10 cellular contexts compared by ENCODE assay signal in the genomic region with DNA sequence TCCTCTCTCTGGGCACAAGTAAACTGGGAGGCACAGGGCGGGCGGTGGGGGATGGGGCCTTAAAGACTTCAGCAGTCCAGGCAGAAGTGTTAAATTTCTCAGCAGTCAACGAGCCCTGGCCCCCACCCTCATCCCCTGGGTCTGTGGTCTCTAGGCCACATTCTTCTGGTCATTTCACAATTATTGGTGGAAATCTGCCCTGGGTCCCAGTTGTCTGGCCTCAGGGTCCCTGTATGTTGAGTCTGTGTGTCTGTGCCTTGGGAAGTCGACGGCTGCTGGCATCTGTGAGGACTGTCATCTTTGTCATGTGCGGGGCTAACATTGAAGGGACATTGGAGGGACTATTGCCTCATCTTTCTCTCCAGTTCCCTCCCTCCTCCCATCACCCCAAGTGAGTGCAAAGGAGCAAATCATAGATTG. TPM values are rescaled to one million over a fixed set of nuclear protein-coding genes. Genes with fewer than 3 reads are reported as not detected.
A peak's percentile ranks its signal among the peaks of the same experiment; 100 is the strongest.
DNase-seq lines count a peak whose midpoint lies in the region; ATAC-seq and TF ChIP-seq lines count a peak whose summit lies in the region.
"Had no signal": no experiment of that assay in that cellular context is flagged by ENCODE, and none has a peak within 500 bp of the region (broad histone marks: within the 10 kb centered on the region; RNA-seq: fewer than 3 reads in every experiment).

No MANE protein-coding gene starts in this region.

- peaks cover 24% of the 10 kb centered on the region for H3K27me3 Mint-ChIP-seq in activated CD4-positive, alpha-beta T cell treated with anti-CD3 and anti-CD28 coated beads for 36 hours
- H3K27me3 Mint-ChIP-seq in activated T-helper 2 cell treated with anti-CD3 and anti-CD28 coated beads, Interferon-gamma antibody, Interleukin-2, Interleukin-4, amounts not matched to agents 10 μg/mL and 5 μg/mL and 100 μg/mL, durations not matched to agents 14 hours and 24 hours and 36 hours (ENCODE audit: low read depth) = peaks cover 44% of the 10 kb centered on the region

- peak overlapping the region in 4 of 5 donors; percentile 71 to 85 (median 73) for H3K27ac ChIP-seq in stomach
- H3K27ac ChIP-seq: VCaP had no signal

- H3K27me3 ChIP-seq in stomach = peaks cover 0 to 55% (median 35%) of the 10 kb centered on the region in 3 donors

- TF ChIP-seq EP300 in stomach (IDR thresholded peaks at IDR 0.05) = no peak

- TF ChIP-seq POLR2A in stomach (IDR thresholded peaks at IDR 0.05) = no peak

- no peak for TF ChIP-seq CTCF in stomach (IDR thresholded peaks at IDR 0.05)

- H3K4me1 ChIP-seq in stomach = peaks cover 15 to 56% (median 40%) of the 10 kb centered on the region in 4 donors

- POLR2A ChIA-PET in activated CD4-positive, alpha-beta T cell treated with anti-CD3 and anti-CD28 coated beads for 36 hours (lab: Charles Lee) = no interaction called here

- WGBS in stomach, 5 donors = 49 to 67% (median 59%) methylated on average over 6 of the region's 6 CpGs

- no peaks in the 10 kb centered on the region for H3K36me3 ChIP-seq in stomach

- H3K4me3 Mint-ChIP-seq in activated CD4-positive, alpha-beta T cell treated with anti-CD3 and anti-CD28 coated beads for 36 hours = peak overlapping the region; percentile 74
- H3K4me3 Mint-ChIP-seq in activated T-helper 2 cell treated with anti-CD3 and anti-CD28 coated beads, Interferon-gamma antibody, Interleukin-2, Interleukin-4, amounts not matched to agents 10 μg/mL and 5 μg/mL and 100 μg/mL, durations not matched to agents 14 hours and 24 hours and 36 hours (ENCODE audit: low read depth) = peak overlapping the region; percentile 77

- H3K36me3 Mint-ChIP-seq in activated CD4-positive, alpha-beta T cell treated with anti-CD3 and anti-CD28 coated beads for 36 hours (ENCODE audit: low read depth) = no peaks in the 10 kb centered on the region
- H3K36me3 Mint-ChIP-seq in activated T-helper 2 cell treated with anti-CD3 and anti-CD28 coated beads, Interferon-gamma antibody, Interleukin-2, Interleukin-4, amounts not matched to agents 10 μg/mL and 5 μg/mL and 100 μg/mL, durations not matched to agents 14 hours and 24 hours and 36 hours (ENCODE audit: low read depth) = no peaks in the 10 kb centered on the region

- no peaks in the 10 kb centered on the region for H3K9me3 Mint-ChIP-seq in activated CD4-positive, alpha-beta T cell treated with anti-CD3 and anti-CD28 coated beads for 36 hours (ENCODE audit: low read depth)
- H3K9me3 Mint-ChIP-seq in activated T-helper 2 cell treated with anti-CD3 and anti-CD28 coated beads, Interferon-gamma antibody, Interleukin-2, Interleukin-4, amounts not matched to agents 10 μg/mL and 5 μg/mL and 100 μg/mL, durations not matched to agents 14 hours and 24 hours and 36 hours = no peaks in the 10 kb centered on the region

- intact Hi-C loops in activated CD4-positive, alpha-beta T cell treated with anti-CD3 and anti-CD28 coated beads for 36 hours (cut with DNase I, micrococcal nuclease) = loop anchor here (1.0 to 10.0 kb wide), 9 partner anchors 46 to 374 kb away; a partner anchor contains a TSS
- intact Hi-C loops in activated T-helper 2 cell treated with anti-CD3 and anti-CD28 coated beads, Interferon-gamma antibody, Interleukin-2, Interleukin-4, amounts not matched to agents 10 μg/mL and 5 μg/mL and 100 μg/mL, durations not matched to agents 14 hours and 24 hours and 36 hours (cut with micrococcal nuclease) = loop anchor here (5.0 kb wide), 3 partner anchors 101 to 454 kb away; a partner anchor contains a TSS
- intact Hi-C loops in stomach (cut with DNase I; ENCODE audit: low total_unique reads) = loop anchor here (5.0 kb wide), 1 partner anchor 179 kb away; no protein-coding TSS in a partner anchor

- peak overlapping the region in 3 of 4 donors; percentile 68 to 72 (median 70) for H3K4me3 ChIP-seq in stomach

- peaks cover 39% of the 10 kb centered on the region for H3K4me1 Mint-ChIP-seq in activated CD4-positive, alpha-beta T cell treated with anti-CD3 and anti-CD28 coated beads for 36 hours
- peaks cover 30% of the 10 kb centered on the region for H3K4me1 Mint-ChIP-seq in activated T-helper 2 cell treated with anti-CD3 and anti-CD28 coated beads, Interferon-gamma antibody, Interleukin-2, Interleukin-4, amounts not matched to agents 10 μg/mL and 5 μg/mL and 100 μg/mL, durations not matched to agents 14 hours and 24 hours and 36 hours (ENCODE audit: low read depth)

- no peak for ATAC-seq in activated CD4-positive, alpha-beta T cell treated with anti-CD3 and anti-CD28 coated beads for 36 hours
- no peak for ATAC-seq in GM18519 (IDR thresholded peaks at IDR 0.05; ENCODE audit: low FRiP score, unreplicated experiment)

- CTCF ChIA-PET in activated CD4-positive, alpha-beta T cell treated with anti-CD3 and anti-CD28 coated beads for 36 hours (lab: Charles Lee) = interaction anchor here (0.5 to 1.4 kb wide), 2 partner anchors 24 to 183 kb away, joined by 3 read pairs; no protein-coding TSS in a partner anchor

- no peaks in the 10 kb centered on the region for H3K9me3 ChIP-seq in stomach

- DNase-seq in activated CD4-positive, alpha-beta T cell treated with anti-CD3 and anti-CD28 coated beads for 36 hours = no peak
- DNase-seq in activated CD4-positive, alpha-beta T cell treated with anti-CD3 and anti-CD28 coated beads for 48 hours = no peak
- DNase-seq in activated T-helper 2 cell treated with anti-CD3 and anti-CD28 coated beads, Interferon-gamma antibody, Interleukin-2, Interleukin-4, amounts not matched to agents 10 μg/mL and 5 μg/mL and 100 μg/mL, durations not matched to agents 14 hours and 24 hours and 36 hours (ENCODE audit: low spot score) = no peak
- DNase-seq in left kidney (ENCODE audit: low read depth, low spot score) (peak; percentile 28), stomach (no peak), DMS53 (lab: John Stamatoyannopoulos, UW) (no peak), iPS-NIHi7 (ENCODE audit: extremely low spot score) (no peak)

- H3K27ac Mint-ChIP-seq in activated CD4-positive, alpha-beta T cell treated with anti-CD3 and anti-CD28 coated beads for 36 hours = peak overlapping the region; percentile 44
- H3K27ac Mint-ChIP-seq in activated T-helper 2 cell treated with anti-CD3 and anti-CD28 coated beads, Interferon-gamma antibody, Interleukin-2, Interleukin-4, amounts not matched to agents 10 μg/mL and 5 μg/mL and 100 μg/mL, durations not matched to agents 14 hours and 24 hours and 36 hours = no peak overlapping the region

RNA-seq across cellular contexts. Expression of a gene that starts 1.7 kb away (rescaled TPM):
- 1 to 10 TPM; 1.4 to 2.3 TPM for total RNA-seq in activated CD4-positive, alpha-beta T cell treated with anti-CD3 and anti-CD28 coated beads for 36 hours
- 0.87 and 1.1 TPM in 2 replicates for total RNA-seq in activated T-helper 2 cell treated with anti-CD3 and anti-CD28 coated beads, Interferon-gamma antibody, Interleukin-2, Interleukin-4, amounts not matched to agents 10 μg/mL and 5 μg/mL and 100 μg/mL, durations not matched to agents 14 hours and 24 hours and 36 hours
- total RNA-seq in stomach = 10 to 100 TPM in 4 of 5 donors, 1 to 10 TPM in 1; 9.1 to 60.3 (median 25.9) TPM
- 1 to 10 TPM; 2.1 to 6.6 (median 2.3) TPM for polyA plus RNA-seq in stomach
- polyA plus RNA-seq: keratinocyte had no signal
